ENCODE assay signal across 8 cellular contexts in the genomic region with DNA sequence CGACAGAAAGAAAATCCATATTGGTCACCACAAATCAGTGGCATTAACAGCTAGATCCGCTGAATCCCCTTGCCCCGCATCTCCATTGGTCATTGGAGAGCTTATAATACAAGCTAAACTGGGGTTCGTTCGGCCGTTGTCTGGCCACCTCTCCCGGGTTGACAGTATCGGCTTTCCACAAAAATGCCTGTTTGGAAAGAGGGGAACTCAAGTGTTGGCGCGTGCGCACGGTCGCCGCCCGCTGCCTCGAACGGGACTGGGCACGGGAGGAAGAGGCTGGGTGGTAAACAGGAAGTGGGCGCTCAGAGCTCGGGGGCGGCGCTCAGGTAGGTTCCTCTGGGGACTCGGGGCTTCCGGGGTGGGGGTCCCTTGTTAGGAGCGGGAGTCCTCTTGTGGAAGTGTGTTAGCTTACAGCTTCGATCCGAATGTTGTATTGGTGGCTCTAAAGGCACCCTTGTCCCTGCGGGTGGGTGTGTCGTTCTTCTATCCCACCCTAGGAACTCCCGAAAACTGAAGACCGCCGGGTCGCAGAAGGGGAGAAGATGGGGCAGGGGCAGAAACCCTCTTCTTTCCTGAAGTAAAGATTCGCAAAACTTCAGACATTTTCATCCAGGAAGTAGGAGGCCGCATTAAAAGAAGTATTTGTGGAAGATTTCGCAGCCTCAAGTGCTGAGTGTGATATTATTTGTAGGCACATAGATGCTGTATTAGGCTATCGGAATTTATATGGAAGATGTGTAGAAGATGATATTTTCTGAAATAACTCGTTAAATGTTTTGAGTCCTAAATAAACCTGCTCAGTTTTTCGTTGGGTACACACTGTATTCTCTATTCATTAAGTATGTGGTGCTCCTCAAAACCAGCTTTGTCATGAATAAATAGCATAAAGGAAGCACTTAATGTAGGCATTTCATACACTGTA. TPM values are rescaled to one million over a fixed set of nuclear protein-coding genes. Genes with fewer than 3 reads are reported as not detected.
A peak's percentile ranks its signal among the peaks of the same experiment; 100 is the strongest.
DNase-seq lines count a peak whose midpoint lies in the region; ATAC-seq and TF ChIP-seq lines count a peak whose summit lies in the region.

No MANE protein-coding gene starts in this region.

- ATAC-seq in GM21786 (IDR thresholded peaks at IDR 0.05; ENCODE audit: unreplicated experiment) (peak; percentile 75), Panc1 (peak; percentile 85)
- ATAC-seq in activated T-cell treated with anti-CD3 and anti-CD28 coated beads, Interleukin-2, amount 50 U/mL, for 72 hours (replicated peaks in 1 of 2) = peak; percentile 75 to 79

- H3K4me1 Mint-ChIP-seq in activated T-cell treated with anti-CD3 and anti-CD28 coated beads, Interleukin-2, amount 50 U/mL, for 72 hours (ENCODE audit: low read depth) = peaks cover 54% of the 10 kb centered on the region

- WGBS in esophagus muscularis mucosa = 2% methylated on average over 29 of the region's 39 CpGs

- CTCF ChIA-PET in Panc1 (lab: Charles Lee) = interaction anchor here (0.6 kb wide), 1 partner anchor 43 kb away, joined by 4 read pairs; no protein-coding TSS in a partner anchor

- H3K4me3 ChIP-seq in DOHH2 (ENCODE audit: low read length) (peak overlapping the region; percentile 82), KMS-11 (IDR thresholded peaks at IDR 0.05; ENCODE audit: insufficient read depth, low read depth, low read length) (peak overlapping the region; percentile 93), Panc1 (ENCODE audit: low read depth in 2 of 2, low read length in 2 of 2) (peak overlapping the region; percentile 80 to 99), esophagus muscularis mucosa (peak overlapping the region; percentile 68 to 96 (median 78))

- in situ Hi-C loops in Panc1 (cut with HindIII; ENCODE audit: low pct_unique_long_range_greater_than_20kb, low sequenced_read_pairs) = no loop called here

- peak overlapping the region; percentile 75 for H3K9ac ChIP-seq in KMS-11

- POLR2A ChIA-PET in Panc1 (lab: Charles Lee) = interaction anchor here (0.5 to 0.7 kb wide), 2 partner anchors 30 to 845 kb away, joined by 6 to 8 read pairs; no protein-coding TSS in a partner anchor

- intact Hi-C loops in Panc1 (cut with micrococcal nuclease; ENCODE audit: unreplicated experiment) = loop anchor here (5.0 kb wide), 1 partner anchor 246 kb away; no protein-coding TSS in a partner anchor
- intact Hi-C loops in esophagus muscularis mucosa (cut with DNase I) = loop anchor here (10.0 kb wide), 1 partner anchor 69 kb away; no protein-coding TSS in a partner anchor

- H2AFZ ChIP-seq in KMS-11 (ENCODE audit: low read depth) = peak overlapping the region; percentile 92

- H3K36me3 Mint-ChIP-seq in activated T-cell treated with anti-CD3 and anti-CD28 coated beads, Interleukin-2, amount 50 U/mL, for 72 hours (ENCODE audit: insufficient read depth in 2 of 2) = peaks cover 15 to 18% of the 10 kb centered on the region in 2 donors

- peak overlapping the region; percentile 75 for H3K4me2 ChIP-seq in DOHH2 (ENCODE audit: low read length)
- peak overlapping the region; percentile 71 for H3K4me2 ChIP-seq in KMS-11

- BruUV-seq in Panc1 (replicated peaks; lab: Mats Ljungman, UMichigan) = no TSS peak

- H3K79me2 ChIP-seq in DOHH2 (ENCODE audit: control insufficient read depth, low read length) (peaks cover 58% of the 10 kb centered on the region), KMS-11 (ENCODE audit: insufficient read depth, low read depth) (peaks cover 41% of the 10 kb centered on the region)

- H3K9me3 ChIP-seq in DOHH2 (ENCODE audit: control insufficient read depth, insufficient read depth, low read length) (no peaks in the 10 kb centered on the region), Panc1 (ENCODE audit: control insufficient read depth, insufficient read depth, low read depth, low read length) (no peaks in the 10 kb centered on the region), esophagus muscularis mucosa (no peaks in the 10 kb centered on the region)

- no peaks in the 10 kb centered on the region for H3K9me2 ChIP-seq in DOHH2 (replicated peaks; ENCODE audit: control insufficient read depth, low read length)

- TF ChIP-seq CTCF in DOHH2 (IDR thresholded peaks at IDR 0.05; ENCODE audit: low read depth, low read length, poor library complexity, severe bottlenecking) = peak; percentile 25
- TF ChIP-seq CTCF in KMS-11 (conservative IDR thresholded peaks at IDR 0.05; ENCODE audit: low read depth, low read length) = no peak
- no peak for TF ChIP-seq CTCF in Panc1 (IDR thresholded peaks at IDR 0.05)
- TF ChIP-seq CTCF in esophagus muscularis mucosa (IDR thresholded peaks at IDR 0.05) = peak in 1 of 3 experiments; percentile 11

- H3K27me3 ChIP-seq in DOHH2 (ENCODE audit: control insufficient read depth, low read length) (no peaks in the 10 kb centered on the region), KMS-11 (ENCODE audit: insufficient read depth, low read depth) (no peaks in the 10 kb centered on the region), Panc1 (ENCODE audit: control insufficient read depth, insufficient read depth, low read length) (no peaks in the 10 kb centered on the region), esophagus muscularis mucosa (no peaks in the 10 kb centered on the region)

- peak overlapping the region; percentile 93 to 100 for H3K4me3 Mint-ChIP-seq in activated T-cell treated with anti-CD3 and anti-CD28 coated beads, Interleukin-2, amount 50 U/mL, for 72 hours

- no peaks in the 10 kb centered on the region for H4K20me1 ChIP-seq in DOHH2 (ENCODE audit: control insufficient read depth, insufficient read depth, low read depth, low read length)
- H4K20me1 ChIP-seq in KMS-11 (ENCODE audit: insufficient read depth) = no peaks in the 10 kb centered on the region

- H3K4me1 ChIP-seq in DOHH2 (ENCODE audit: control insufficient read depth, low read length) = peaks cover 16% of the 10 kb centered on the region
- H3K4me1 ChIP-seq in KMS-11 (ENCODE audit: low read depth, poor library complexity, severe bottlenecking) = peaks cover 16% of the 10 kb centered on the region
- H3K4me1 ChIP-seq in Panc1 (ENCODE audit: control insufficient read depth, insufficient read depth, low read length) = peaks cover 9% of the 10 kb centered on the region
- H3K4me1 ChIP-seq in esophagus muscularis mucosa = peaks cover 14 to 46% (median 39%) of the 10 kb centered on the region in 4 donors

- H3K36me3 ChIP-seq in DOHH2 (ENCODE audit: control insufficient read depth, low read length) = peaks cover 52% of the 10 kb centered on the region
- no peaks in the 10 kb centered on the region for H3K36me3 ChIP-seq in KMS-11 (ENCODE audit: insufficient read depth)
- peaks cover 16% of the 10 kb centered on the region for H3K36me3 ChIP-seq in Panc1 (ENCODE audit: control insufficient read depth, insufficient read depth, low read length)
- peaks cover 0 to 34% (median 20%) of the 10 kb centered on the region in 4 donors for H3K36me3 ChIP-seq in esophagus muscularis mucosa

- H3K27ac ChIP-seq in DOHH2 (ENCODE audit: low read depth, low read length) (peak overlapping the region; percentile 91), KMS-11 (peak overlapping the region; percentile 80), Panc1 (ENCODE audit: low read length) (peak overlapping the region; percentile 100), esophagus muscularis mucosa (replicated peaks in 1 of 4) (peak overlapping the region; percentile 92 to 98 (median 96))

- H3K27ac Mint-ChIP-seq in activated T-cell treated with anti-CD3 and anti-CD28 coated beads, Interleukin-2, amount 50 U/mL, for 72 hours = peak overlapping the region; percentile 100

- H3K9me3 Mint-ChIP-seq in activated T-cell treated with anti-CD3 and anti-CD28 coated beads, Interleukin-2, amount 50 U/mL, for 72 hours = no peaks in the 10 kb centered on the region

- DNase-seq in Panc1 (ENCODE audit: low read depth, low spot score) = peak; percentile 83
- peak; percentile 90 to 91 for DNase-seq in activated T-cell treated with anti-CD3 and anti-CD28 coated beads, Interleukin-2, amount 50 U/mL, for 72 hours
- peak; percentile 97 for DNase-seq in esophagus muscularis mucosa (ENCODE audit: extremely low spot score)
- DNase-seq in myocyte (ENCODE audit: low read depth) = peak; percentile 98
- peak; percentile 79 to 89 for DNase-seq in stimulated activated CD8-positive, alpha-beta memory T cell treated with anti-CD3 and anti-CD28 coated beads, Interleukin-7, amount 100 ng/mL, for 48 hours (ENCODE audit: extremely low read depth in 1 of 2, low read depth in 1 of 2)

- H3F3A ChIP-seq in DOHH2 (ENCODE audit: control insufficient read depth, insufficient read depth) = peaks cover 11% of the 10 kb centered on the region

- no peak for TF ChIP-seq POLR2A in esophagus muscularis mucosa (IDR thresholded peaks at IDR 0.05; ENCODE audit: low read depth)

- no peaks in the 10 kb centered on the region for H3K27me3 Mint-ChIP-seq in activated T-cell treated with anti-CD3 and anti-CD28 coated beads, Interleukin-2, amount 50 U/mL, for 72 hours (ENCODE audit: low read depth)

- no peak for TF ChIP-seq EP300 in esophagus muscularis mucosa (IDR thresholded peaks at IDR 0.05)

RNA-seq across cellular contexts. Expression of gene BROX, which starts 1.0 kb away (rescaled TPM):
- total RNA-seq in Panc1 (2021; ENCODE audit: unreplicated experiment) = 49.8 TPM
- 13.9 TPM for polyA plus RNA-seq in Panc1 (2012; ENCODE audit: insufficient read length)
- total RNA-seq in activated T-cell treated with anti-CD3 and anti-CD28 coated beads, Interleukin-2, amount 50 U/mL, for 72 hours = 10 to 100 TPM; 42.8 to 45.4 TPM
- total RNA-seq in esophagus muscularis mucosa = 10 to 100 TPM; 36.6 to 55.6 (median 48.4) TPM
- total RNA-seq in myocyte = 56.0 and 67.7 TPM in 2 replicates
- 18.7 TPM for polyA plus RNA-seq in myocyte (2012)

RNA-seq across cellular contexts. Expression of gene AIDA, which starts 1.1 kb away (rescaled TPM):
- 73.1 TPM for total RNA-seq in Panc1 (2021; ENCODE audit: unreplicated experiment)
- 51.4 TPM for polyA plus RNA-seq in Panc1 (2012; ENCODE audit: insufficient read length)
- total RNA-seq in activated T-cell treated with anti-CD3 and anti-CD28 coated beads, Interleukin-2, amount 50 U/mL, for 72 hours = 10 to 100 TPM; 49.5 to 57.1 TPM
- 100 to 1,000 TPM in 2 of 4 donors, 10 to 100 TPM in 2; 94.3 to 120 (median 99.8) TPM for total RNA-seq in esophagus muscularis mucosa
- total RNA-seq in myocyte = 25.9 and 30.4 TPM in 2 replicates
- polyA plus RNA-seq in myocyte (2012) = 42.0 TPM

RNA-seq across cellular contexts. Expression of gene FAM177B, which starts 23.6 kb away (rescaled TPM):
- not detected for total RNA-seq in Panc1 (2021; ENCODE audit: unreplicated experiment)
- polyA plus RNA-seq in Panc1 (2012; ENCODE audit: insufficient read length) = not detected
- not detected for total RNA-seq in activated T-cell treated with anti-CD3 and anti-CD28 coated beads, Interleukin-2, amount 50 U/mL, for 72 hours
- 1 to 10 TPM in 1 of 4 donors, under 1 TPM in 1, not detected in 2; 0.42 to 1.3 TPM for total RNA-seq in esophagus muscularis mucosa
- total RNA-seq in myocyte = not detected in 2 replicates
- not detected for polyA plus RNA-seq in myocyte (2012)

Comparison
In these comparisons a context has a peak if more than half of its experiments do, and no peak if none do; other contexts are left out.
1. Peak in every context shown above with its lines: DNase-seq, ATAC-seq, H3K4me3 ChIP-seq and H3K27ac ChIP-seq.